Comparison of ENCODE assay signal across 2 cellular contexts in the genomic region with DNA sequence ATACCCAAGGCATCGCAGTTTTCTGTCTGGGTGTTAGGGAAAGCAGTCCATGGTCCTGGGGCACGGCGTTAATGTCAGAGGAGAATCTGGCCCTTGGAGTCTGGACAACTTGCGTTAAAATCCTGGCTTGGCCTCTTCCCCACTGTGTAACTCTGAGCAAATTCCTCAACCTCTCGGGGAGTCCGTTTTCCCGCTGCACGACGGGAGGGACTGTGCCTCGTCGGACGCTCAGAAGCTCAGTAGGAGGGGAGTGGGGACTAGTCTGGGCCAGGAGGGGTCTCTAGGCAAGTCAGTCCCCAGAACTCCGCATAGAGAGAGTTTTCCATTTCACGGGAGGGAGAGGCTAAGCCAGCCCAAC.
TF ChIP-seq lines count a peak whose summit lies in the region.

No MANE protein-coding gene starts in this region.

TF ChIP-seq in IMR-90, 13 proteins besides CTCF, POLR2A, EP300 and RAD21:
- TF ChIP-seq MAFK (IDR thresholded peaks at IDR 0.05; ENCODE audit: low read depth, low read length) = no peak
- TF ChIP-seq RFX5 (IDR thresholded peaks at IDR 0.05; ENCODE audit: low read depth, low read length) = no peak
- no peak for TF ChIP-seq FOS (IDR thresholded peaks at IDR 0.05; ENCODE audit: low read depth, low read length)
- TF ChIP-seq CEBPB (IDR thresholded peaks at IDR 0.05; ENCODE audit: low read depth, low read length) = no peak
- TF ChIP-seq SMC3 (IDR thresholded peaks at IDR 0.05; ENCODE audit: low read depth, low read length) = no peak
- no peak for TF ChIP-seq MAZ (IDR thresholded peaks at IDR 0.05; ENCODE audit: borderline replicate concordance, low read depth, low read length)
- no peak for TF ChIP-seq ELK1 (IDR thresholded peaks at IDR 0.05; ENCODE audit: borderline replicate concordance, low read depth, low read length)
- no peak for TF ChIP-seq MXI1 (IDR thresholded peaks at IDR 0.05; ENCODE audit: borderline replicate concordance, low read depth, low read length)
- TF ChIP-seq USF2 (IDR thresholded peaks at IDR 0.05; ENCODE audit: low read depth, low read length) = no peak
- no peak for TF ChIP-seq NFE2L2 (IDR thresholded peaks at IDR 0.05; ENCODE audit: low read depth, low read length)

TF ChIP-seq in HEK293T, 16 proteins besides CTCF, POLR2A, EP300 and RAD21:
- TF ChIP-seq BHLHE40 (IDR thresholded peaks at IDR 0.05; ENCODE audit: borderline replicate concordance) (no peak), ZNF384 (IDR thresholded peaks at IDR 0.05) (no peak), HDGF (IDR thresholded peaks at IDR 0.05; ENCODE audit: borderline replicate concordance) (no peak), FOXA1 (IDR thresholded peaks at IDR 0.05) (no peak), LEF1 (IDR thresholded peaks at IDR 0.05; ENCODE audit: borderline replicate concordance) (no peak), TARDBP (IDR thresholded peaks at IDR 0.05) (no peak), L3MBTL2 (conservative IDR thresholded peaks at IDR 0.05) (no peak; the same call in 1 of the 2 replicates), ELF4 (IDR thresholded peaks at IDR 0.05) (no peak), CTBP1 (IDR thresholded peaks at IDR 0.05; ENCODE audit: borderline replicate concordance) (no peak), FOXK2 (IDR thresholded peaks at IDR 0.05) (no peak), NFRKB (IDR thresholded peaks at IDR 0.05) (no peak), PKNOX1 (IDR thresholded peaks at IDR 0.05) (no peak), ARNT (IDR thresholded peaks at IDR 0.05) (no peak), SP1 (IDR thresholded peaks at IDR 0.05) (no peak)
TF ChIP-seq in HEK293T: peak in this region for 0.
